In the genomic region with DNA sequence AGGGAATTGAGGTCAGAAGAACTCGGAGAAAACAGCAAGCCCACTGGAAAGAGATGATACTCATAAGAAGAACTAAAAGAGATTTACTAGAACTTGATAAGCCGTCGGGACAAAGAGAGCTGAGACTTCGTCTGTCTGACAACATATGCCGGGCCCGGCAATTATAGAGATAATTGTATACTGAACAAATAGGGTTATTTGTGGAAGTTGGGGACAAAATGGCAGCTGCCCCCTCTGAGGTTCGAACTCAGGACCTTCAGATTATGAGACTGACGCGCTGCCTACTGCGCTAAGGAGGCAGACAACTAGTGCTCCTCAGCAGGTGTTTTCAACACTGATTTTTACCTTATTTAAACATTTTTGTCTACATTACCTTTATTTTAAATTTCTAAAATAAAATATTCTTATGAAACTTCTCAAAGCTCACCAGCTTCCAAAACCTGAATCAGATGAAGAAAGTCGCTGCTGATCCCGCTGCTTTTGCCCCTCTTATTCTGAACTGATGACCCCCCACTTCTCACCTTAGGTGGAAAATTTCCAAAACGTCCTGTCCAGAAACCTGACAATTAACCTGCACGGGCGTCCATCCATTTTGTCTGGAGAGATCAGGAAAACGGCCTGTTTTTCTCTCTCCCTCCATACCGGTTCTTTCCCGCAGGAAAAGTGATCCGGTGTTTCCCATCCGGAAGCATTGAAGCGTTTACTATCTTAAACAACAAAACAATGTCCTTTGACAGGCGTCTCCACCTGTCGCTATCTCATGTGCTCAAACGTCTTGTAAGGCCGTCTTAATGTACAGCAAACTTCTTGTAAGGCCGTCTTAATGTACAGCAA, we compare ENCODE assay signal across 8 cellular contexts. TPM values are rescaled to one million over a fixed set of nuclear protein-coding genes. Genes with fewer than 3 reads are reported as not detected.
DNase-seq lines count a peak whose midpoint lies in the region; ATAC-seq and TF ChIP-seq lines count a peak whose summit lies in the region.

No MANE protein-coding gene starts in this region.

- H3K4me1 ChIP-seq in HEK293 (ENCODE audit: control insufficient read depth, insufficient read depth, low read length) (peaks cover 3% of the 10 kb centered on the region), lower lobe of right lung (no peaks in the 10 kb centered on the region)

- H3K27ac ChIP-seq in HEK293 (ENCODE audit: extremely low read depth, low read depth, low read length) (peak overlapping the region; percentile 26; the same call in 1 of the 2 replicates), lower lobe of right lung (no peak overlapping the region)

- in situ Hi-C loops in Caki2 (cut with HindIII; ENCODE audit: low pct_unique_long_range_greater_than_20kb, low sequenced_read_pairs) = no loop called here

- DNase-seq in Caki2 (ENCODE audit: low read depth) (peak; percentile 68), NCI-H2171 treated with DMSO at 0.1 percent for 48 hours (lab: John Stamatoyannopoulos, UW) (peak; percentile 68), dedifferentiated amniotic fluid mesenchymal stem cell (ENCODE audit: extremely low spot score) (peak; percentile 71), lower lobe of right lung (no peak)
- DNase-seq in activated CD4-positive, CD25-positive, alpha-beta regulatory T cell treated with anti-CD3 and anti-CD28 coated beads, Interleukin-2, amount 50 U/mL, for 72 hours = peak; percentile 62
- peak; percentile 28 for DNase-seq in stimulated activated CD8-positive, alpha-beta memory T cell treated with anti-CD3 and anti-CD28 coated beads, Interleukin-15, amount 100 ng/mL, for 24 hours (ENCODE audit: low read depth)

- POLR2A ChIA-PET in HEK293 (lab: Yijun Ruan, JAX) = interaction anchor here (1.0 to 2.2 kb wide), 5 partner anchors 11 to 63 kb away, joined by 3 to 7 read pairs (median 3); no protein-coding TSS in a partner anchor

- H3K4me3 ChIP-seq in HEK293 (ENCODE audit: low read depth, low read length) (peak overlapping the region; percentile 65), lower lobe of right lung (peak overlapping the region; percentile 32)

- TF ChIP-seq CTCF in HEK293 (tag by site-specific recombination; IDR thresholded peaks at IDR 0.05) = no peak
- TF ChIP-seq CTCF in lower lobe of right lung (IDR thresholded peaks at IDR 0.05) = no peak

- CTCF ChIA-PET in HEK293 (lab: Yijun Ruan, JAX) = interaction anchor here (0.6 to 1.1 kb wide), 4 partner anchors 9 to 116 kb away, joined by 3 to 6 read pairs (median 4); no protein-coding TSS in a partner anchor

- peaks cover 30% of the 10 kb centered on the region for H3K27me3 ChIP-seq in lower lobe of right lung (ENCODE audit: low read depth)

- H3K36me3 ChIP-seq in HEK293 (ENCODE audit: control insufficient read depth in 2 of 2, insufficient read depth in 1 of 2, low read length in 2 of 2) (no peaks in the 10 kb centered on the region), lower lobe of right lung (no peaks in the 10 kb centered on the region)

- ATAC-seq in lower lobe of right lung (peak; percentile 68 to 94), HG03354 (IDR thresholded peaks at IDR 0.05; ENCODE audit: poor library complexity, severe bottlenecking, unreplicated experiment) (no peak)

- intact Hi-C loops in lower lobe of right lung (cut with DNase I) = no loop called here

- H3K9me3 ChIP-seq in HEK293 (ENCODE audit: control insufficient read depth, insufficient read depth, low read depth, low read length) (no peaks in the 10 kb centered on the region), lower lobe of right lung (no peaks in the 10 kb centered on the region)

TF ChIP-seq in HEK293, 187 proteins besides CTCF, POLR2A, EP300 and RAD21 (continues in another document):
- TF ChIP-seq, protein P1, sequence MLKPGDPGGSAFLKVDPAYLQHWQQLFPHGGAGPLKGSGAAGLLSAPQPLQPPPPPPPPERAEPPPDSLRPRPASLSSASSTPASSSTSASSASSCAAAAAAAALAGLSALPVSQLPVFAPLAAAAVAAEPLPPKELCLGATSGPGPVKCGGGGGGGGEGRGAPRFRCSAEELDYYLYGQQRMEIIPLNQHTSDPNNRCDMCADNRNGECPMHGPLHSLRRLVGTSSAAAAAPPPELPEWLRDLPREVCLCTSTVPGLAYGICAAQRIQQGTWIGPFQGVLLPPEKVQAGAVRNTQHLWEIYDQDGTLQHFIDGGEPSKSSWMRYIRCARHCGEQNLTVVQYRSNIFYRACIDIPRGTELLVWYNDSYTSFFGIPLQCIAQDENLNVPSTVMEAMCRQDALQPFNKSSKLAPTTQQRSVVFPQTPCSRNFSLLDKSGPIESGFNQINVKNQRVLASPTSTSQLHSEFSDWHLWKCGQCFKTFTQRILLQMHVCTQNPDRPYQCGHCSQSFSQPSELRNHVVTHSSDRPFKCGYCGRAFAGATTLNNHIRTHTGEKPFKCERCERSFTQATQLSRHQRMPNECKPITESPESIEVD (tag by site-specific recombination; IDR thresholded peaks at IDR 0.05) = 0 out of 2 replicates have a peak, but pooled peaks have one; percentile 23
- TF ChIP-seq KLF1 (tag by site-specific recombination; IDR thresholded peaks at IDR 0.05) = no peak
- peak; percentile 59; the same call in 1 of the 2 replicates for TF ChIP-seq ZNF629 (tag by site-specific recombination; IDR thresholded peaks at IDR 0.05)
- no peak for TF ChIP-seq ZNF670 (tag by site-specific recombination; IDR thresholded peaks at IDR 0.05; ENCODE audit: low read depth)
- TF ChIP-seq ZFP37 (tag by site-specific recombination; IDR thresholded peaks at IDR 0.05) = peak; percentile 64; the same call in 1 of the 2 replicates
- TF ChIP-seq, protein P2, sequence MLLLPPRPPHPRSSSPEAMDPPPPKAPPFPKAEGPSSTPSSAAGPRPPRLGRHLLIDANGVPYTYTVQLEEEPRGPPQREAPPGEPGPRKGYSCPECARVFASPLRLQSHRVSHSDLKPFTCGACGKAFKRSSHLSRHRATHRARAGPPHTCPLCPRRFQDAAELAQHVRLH (tag by site-specific recombination; IDR thresholded peaks at IDR 0.05) = 0 out of 2 replicates have a peak, but pooled peaks have one; percentile 9
- peak; percentile 63; the same call in 1 of the 2 replicates for TF ChIP-seq YY1 (tag by site-specific recombination; IDR thresholded peaks at IDR 0.05)
- TF ChIP-seq ZNF626 (tag by site-specific recombination; IDR thresholded peaks at IDR 0.05) = 0 out of 2 replicates have a peak, but pooled peaks have one; percentile 16
- peak; percentile 79; the same call in 1 of the 2 replicates for TF ChIP-seq ZNF184 (tag by site-specific recombination; IDR thresholded peaks at IDR 0.05)
- TF ChIP-seq, protein P3, sequence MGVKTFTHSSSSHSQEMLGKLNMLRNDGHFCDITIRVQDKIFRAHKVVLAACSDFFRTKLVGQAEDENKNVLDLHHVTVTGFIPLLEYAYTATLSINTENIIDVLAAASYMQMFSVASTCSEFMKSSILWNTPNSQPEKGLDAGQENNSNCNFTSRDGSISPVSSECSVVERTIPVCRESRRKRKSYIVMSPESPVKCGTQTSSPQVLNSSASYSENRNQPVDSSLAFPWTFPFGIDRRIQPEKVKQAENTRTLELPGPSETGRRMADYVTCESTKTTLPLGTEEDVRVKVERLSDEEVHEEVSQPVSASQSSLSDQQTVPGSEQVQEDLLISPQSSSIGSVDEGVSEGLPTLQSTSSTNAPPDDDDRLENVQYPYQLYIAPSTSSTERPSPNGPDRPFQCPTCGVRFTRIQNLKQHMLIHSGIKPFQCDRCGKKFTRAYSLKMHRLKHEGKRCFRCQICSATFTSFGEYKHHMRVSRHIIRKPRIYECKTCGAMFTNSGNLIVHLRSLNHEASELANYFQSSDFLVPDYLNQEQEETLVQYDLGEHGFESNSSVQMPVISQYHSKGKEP (tag by site-specific recombination; IDR thresholded peaks at IDR 0.05) = peak; percentile 27; the same call in 1 of the 2 replicates
- TF ChIP-seq ZNF501 (tag by site-specific recombination; IDR thresholded peaks at IDR 0.05) = peak; percentile 84
- TF ChIP-seq SP7 (tag by site-specific recombination; IDR thresholded peaks at IDR 0.05) = peak; percentile 88
- no peak for TF ChIP-seq ZIC2 (tag by site-specific recombination; IDR thresholded peaks at IDR 0.05)
- peak; percentile 51; the same call in 1 of the 2 replicates for TF ChIP-seq ZNF335 (tag by site-specific recombination; conservative IDR thresholded peaks at IDR 0.05)
- no peak for TF ChIP-seq ZNF600 (tag by site-specific recombination; IDR thresholded peaks at IDR 0.05)
- TF ChIP-seq, protein P4, sequence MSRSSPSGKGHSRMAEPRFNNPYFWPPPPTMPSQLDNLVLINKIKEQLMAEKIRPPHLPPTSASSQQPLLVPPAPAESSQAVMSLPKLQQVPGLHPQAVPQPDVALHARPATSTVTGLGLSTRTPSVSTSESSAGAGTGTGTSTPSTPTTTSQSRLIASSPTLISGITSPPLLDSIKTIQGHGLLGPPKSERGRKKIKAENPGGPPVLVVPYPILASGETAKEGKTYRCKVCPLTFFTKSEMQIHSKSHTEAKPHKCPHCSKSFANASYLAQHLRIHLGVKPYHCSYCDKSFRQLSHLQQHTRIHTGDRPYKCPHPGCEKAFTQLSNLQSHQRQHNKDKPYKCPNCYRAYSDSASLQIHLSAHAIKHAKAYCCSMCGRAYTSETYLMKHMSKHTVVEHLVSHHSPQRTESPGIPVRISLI (tag by site-specific recombination; IDR thresholded peaks at IDR 0.05) = no peak
- TF ChIP-seq ZNF24 (tag by site-specific recombination; IDR thresholded peaks at IDR 0.05) = peak; percentile 49; the same call in 1 of the 2 replicates
- TF ChIP-seq, protein P5, sequence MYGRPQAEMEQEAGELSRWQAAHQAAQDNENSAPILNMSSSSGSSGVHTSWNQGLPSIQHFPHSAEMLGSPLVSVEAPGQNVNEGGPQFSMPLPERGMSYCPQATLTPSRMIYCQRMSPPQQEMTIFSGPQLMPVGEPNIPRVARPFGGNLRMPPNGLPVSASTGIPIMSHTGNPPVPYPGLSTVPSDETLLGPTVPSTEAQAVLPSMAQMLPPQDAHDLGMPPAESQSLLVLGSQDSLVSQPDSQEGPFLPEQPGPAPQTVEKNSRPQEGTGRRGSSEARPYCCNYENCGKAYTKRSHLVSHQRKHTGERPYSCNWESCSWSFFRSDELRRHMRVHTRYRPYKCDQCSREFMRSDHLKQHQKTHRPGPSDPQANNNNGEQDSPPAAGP (tag by site-specific recombination; IDR thresholded peaks at IDR 0.05) = no peak
- peak; percentile 56; the same call in 1 of the 2 replicates for TF ChIP-seq ZXDB (tag by site-specific recombination; IDR thresholded peaks at IDR 0.05)
- peak; percentile 77; the same call in 1 of the 2 replicates for TF ChIP-seq ZSCAN30 (tag by site-specific recombination; IDR thresholded peaks at IDR 0.05)
- TF ChIP-seq ZNF660 (tag by site-specific recombination; IDR thresholded peaks at IDR 0.05) = peak; percentile 98
- no peak for TF ChIP-seq ZNF19 (tag by site-specific recombination; IDR thresholded peaks at IDR 0.05; ENCODE audit: low read depth)

RNA-seq across cellular contexts. Expression of a gene that starts 29.5 kb away (rescaled TPM):
- 144 and 159 TPM in 2 replicates for total RNA-seq in Caki2 (2014; rRNA removed; shearing (Covaris generic); ENCODE audit: low replicate concordance)
- 46.6 TPM for total RNA-seq in lower lobe of right lung

RNA-seq across cellular contexts. Expression of a gene that starts 51.9 kb away (rescaled TPM):
- 4.1 and 5.9 TPM in 2 replicates for total RNA-seq in Caki2 (2014; rRNA removed; shearing (Covaris generic); ENCODE audit: low replicate concordance)
- 1.6 TPM for total RNA-seq in lower lobe of right lung
